ENCODE assay signal across 9 cellular contexts in the genomic region with DNA sequence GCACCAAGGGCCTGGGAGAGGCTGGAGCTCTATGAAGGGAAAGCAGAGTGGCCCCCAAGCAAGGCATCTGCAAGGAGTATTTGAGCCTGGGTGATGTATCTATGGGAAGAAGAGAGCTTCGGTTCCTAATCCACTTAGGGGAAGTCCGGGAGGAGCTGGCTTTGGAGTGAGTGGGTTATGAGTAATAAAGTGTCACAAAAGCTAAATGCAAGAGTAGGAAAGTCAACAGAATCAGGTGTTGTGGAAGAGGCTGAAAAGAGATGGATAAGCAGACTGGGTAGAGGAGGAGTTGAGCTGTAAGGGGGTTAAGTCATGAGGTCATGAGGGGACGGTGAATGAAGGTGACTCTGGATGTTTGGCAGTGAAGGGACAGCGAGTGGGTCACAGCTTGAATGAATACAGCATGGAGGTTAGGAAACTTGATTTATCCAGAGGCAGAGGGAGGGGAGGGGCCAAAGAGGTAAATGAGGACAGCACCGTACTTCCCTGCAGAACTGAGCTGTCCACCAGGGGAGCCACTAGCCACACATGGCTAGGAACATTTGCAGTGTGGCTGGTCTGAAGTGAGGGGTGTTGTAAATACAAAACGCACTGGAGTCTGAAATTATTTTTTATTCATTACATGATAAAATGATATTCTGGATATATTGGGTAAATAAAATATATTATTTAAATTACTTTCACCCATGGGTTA.
DNase-seq lines count a peak whose midpoint lies in the region; ATAC-seq and TF ChIP-seq lines count a peak whose summit lies in the region.
"Had no signal": no experiment of that assay in that cellular context is flagged by ENCODE, and none has a peak within 500 bp of the region (broad histone marks: within the 10 kb centered on the region; RNA-seq: fewer than 3 reads in every experiment).

No MANE protein-coding gene starts in this region.

- H3F3A ChIP-seq in PC-3 (ENCODE audit: low read length, unreplicated experiment): no peaks in the 10 kb centered on the region

- no peak overlapping the region for H3K27ac Mint-ChIP-seq in CD4-positive, alpha-beta T cell

- no peak overlapping the region for H3K9ac ChIP-seq in PC-3 (ENCODE audit: low read length)
- H3K9ac ChIP-seq in stomach smooth muscle (ENCODE audit: low read length in 2 of 2): no peak overlapping the region

- POLR2A ChIA-PET in PC-3 (lab: Charles Lee; ENCODE audit: unreplicated experiment): no interaction called here
- POLR2A ChIA-PET in CD4-positive, alpha-beta T cell (lab: Charles Lee): no interaction called here

- H3K36me3 ChIP-seq in PC-3 (ENCODE audit: low read depth, low read length): no peaks in the 10 kb centered on the region
- H3K36me3 ChIP-seq in gastroesophageal sphincter: no peaks in the 10 kb centered on the region
- no peaks in the 10 kb centered on the region for H3K36me3 ChIP-seq in stomach smooth muscle (ENCODE audit: control insufficient read depth in 2 of 2, insufficient read depth in 2 of 2, low read length in 2 of 2)

- TF ChIP-seq EP300 in gastroesophageal sphincter (IDR thresholded peaks at IDR 0.05): no peak

- no peak for TF ChIP-seq POLR2A in gastroesophageal sphincter (IDR thresholded peaks at IDR 0.05)

- H2AFZ ChIP-seq in PC-3 (ENCODE audit: low read length): no peak overlapping the region; the same call in 1 of the 2 replicates

- H3K9me3 ChIP-seq in PC-3 (ENCODE audit: low read length) (no peaks in the 10 kb centered on the region), gastroesophageal sphincter (no peaks in the 10 kb centered on the region), stomach smooth muscle (ENCODE audit: control insufficient read depth in 2 of 2, low read length in 2 of 2) (no peaks in the 10 kb centered on the region)
- no peaks in the 10 kb centered on the region for H3K9me3 ChIP-seq in CD4-positive, alpha-beta T cell (ENCODE audit: control insufficient read depth, low read length)

- intact Hi-C loops in PC-3 (cut with micrococcal nuclease): no loop called here
- intact Hi-C loops in CD4-positive, alpha-beta T cell (cut with DNase I, micrococcal nuclease): no loop called here

- H3K4me3 ChIP-seq in PC-3 (ENCODE audit: low read length) (no peak overlapping the region), gastroesophageal sphincter (no peak overlapping the region), stomach smooth muscle (ENCODE audit: low read length in 2 of 2) (no peak overlapping the region)

- no peaks in the 10 kb centered on the region for H3K36me3 Mint-ChIP-seq in CD4-positive, alpha-beta T cell (ENCODE audit: low read depth)

- H3K4me1 ChIP-seq in PC-3 (ENCODE audit: insufficient read depth, low read length): peaks cover 8% of the 10 kb centered on the region; the same call in 1 of the 2 replicates
- H3K4me1 ChIP-seq in gastroesophageal sphincter: peaks cover 10 to 88% (median 12%) of the 10 kb centered on the region in 3 donors
- H3K4me1 ChIP-seq in stomach smooth muscle (ENCODE audit: control insufficient read depth, insufficient read depth, low read length): peaks cover 49% of the 10 kb centered on the region

- H3K4me1 Mint-ChIP-seq in CD4-positive, alpha-beta T cell (ENCODE audit: low read depth): no peaks in the 10 kb centered on the region

- WGBS in gastroesophageal sphincter (ENCODE audit: low coverage in 1 of 2), 2 donors: 31 to 37% methylated on average over 6 of the region's 6 CpGs

- peaks cover 33% of the 10 kb centered on the region for H3K27me3 ChIP-seq in PC-3 (ENCODE audit: low read length)
- H3K27me3 ChIP-seq in gastroesophageal sphincter: no peaks in the 10 kb centered on the region
- H3K27me3 ChIP-seq in stomach smooth muscle (ENCODE audit: control insufficient read depth in 1 of 2, insufficient read depth in 2 of 2, low read length in 2 of 2): no peaks in the 10 kb centered on the region
- no peaks in the 10 kb centered on the region for H3K27me3 ChIP-seq in CD4-positive, alpha-beta T cell (ENCODE audit: control insufficient read depth, insufficient read depth, low read length)

- CTCF ChIA-PET in PC-3 (lab: Charles Lee): interaction anchor here (1.0 kb wide), 1 partner anchor 124 kb away, joined by 4 read pairs; no protein-coding TSS in a partner anchor
- CTCF ChIA-PET in CD4-positive, alpha-beta T cell (lab: Charles Lee): no interaction called here

- peak; percentile 88 for ATAC-seq in PC-3
- ATAC-seq in gastroesophageal sphincter: peak; percentile 45
- ATAC-seq in CD4-positive, alpha-beta T cell (ENCODE audit: poor library complexity): no peak
- no peak for ATAC-seq in HG03378 (IDR thresholded peaks at IDR 0.05; ENCODE audit: unreplicated experiment)
- no peak for ATAC-seq in HG03135 (IDR thresholded peaks at IDR 0.05; ENCODE audit: unreplicated experiment)

- H3K9me2 ChIP-seq in PC-3 (replicated peaks; ENCODE audit: low read length): no peaks in the 10 kb centered on the region

- H3K27ac ChIP-seq in PC-3 (ENCODE audit: low read length) (no peak overlapping the region), gastroesophageal sphincter (peak overlapping the region; percentile 26 to 92 (median 56)), stomach smooth muscle (ENCODE audit: low read length) (peak overlapping the region; percentile 41)
- no peak overlapping the region for H3K27ac ChIP-seq in CD4-positive, alpha-beta T cell (ENCODE audit: low read depth, low read length)

- H4K20me1 ChIP-seq in PC-3 (ENCODE audit: low read length): no peaks in the 10 kb centered on the region

- H3K79me2 ChIP-seq in PC-3 (ENCODE audit: low read length): no peaks in the 10 kb centered on the region

- H3K4me2 ChIP-seq in PC-3 (ENCODE audit: low read length): peak overlapping the region; percentile 19

- peaks cover 3% of the 10 kb centered on the region for H3K9me3 Mint-ChIP-seq in CD4-positive, alpha-beta T cell

- no peak overlapping the region for H3K4me3 Mint-ChIP-seq in CD4-positive, alpha-beta T cell

- no TSS peak for BruUV-seq in PC-3 (replicated peaks; lab: Mats Ljungman, UMichigan)

- peak; percentile 73 for TF ChIP-seq CTCF in PC-3 (conservative IDR thresholded peaks at IDR 0.05; ENCODE audit: low read depth, low read length)
- TF ChIP-seq CTCF in gastroesophageal sphincter (IDR thresholded peaks at IDR 0.05): peak in 3 of 4 experiments; percentile 44 to 60 (median 60)
- no peak for TF ChIP-seq CTCF in CD4-positive, alpha-beta T cell (IDR thresholded peaks at IDR 0.05)

- H3K27me3 Mint-ChIP-seq in CD4-positive, alpha-beta T cell: peaks cover 21% of the 10 kb centered on the region

- DNase-seq in NCI-H1694 treated with DMSO at 0.1 percent for 48 hours (lab: John Stamatoyannopoulos, UW) (peak; percentile 8), NCI-H1694 (lab: John Stamatoyannopoulos, UW) (no peak), PC-3 (peak; percentile 75)
- DNase-seq in CD4-positive, alpha-beta T cell: no peak
- DNase-seq: activated CD4-positive, alpha-beta T cell treated with anti-CD3 and anti-CD28 coated beads, Interleukin-2, amount 50 U/mL, for 4 hours had no signal

Comparison
In these comparisons a context has a peak if more than half of its experiments do, and no peak if none do; other contexts are left out.
1. DNase-seq: peak in NCI-H1694 treated with DMSO at 0.1 percent for 48 hours (single experiment) and PC-3 (single experiment); none in NCI-H1694 (single experiment) and CD4-positive, alpha-beta T cell (0 of 10).
2. ATAC-seq: peak in PC-3 (single experiment) and gastroesophageal sphincter (single experiment); none in CD4-positive, alpha-beta T cell (single experiment), HG03378 (single experiment) and HG03135 (single experiment).
3. H3K27ac ChIP-seq: peak in gastroesophageal sphincter (4 of 4) and stomach smooth muscle (single experiment); none in PC-3 (single experiment) and CD4-positive, alpha-beta T cell (single experiment).